Comparison of ENCODE assay signal across 8 cellular contexts in genomic region chr11:128496684-128497056, GRCh38.
DNase-seq lines count a peak whose midpoint lies in the region; TF ChIP-seq lines count a peak whose summit lies in the region.

No MANE protein-coding gene starts in this region.

- WGBS in mammary epithelial cell (ENCODE audit: low coverage, missing lambda C conversion rate) = 0% methylated on average over 3 of the region's 4 CpGs

- H3K27ac ChIP-seq in mammary epithelial cell (ENCODE audit: insufficient read depth, low read depth, low read length) = peak overlapping the region; percentile 82

- H3K9me3 Mint-ChIP-seq in IgD-negative memory B cell = no peaks in the 10 kb centered on the region
- no peaks in the 10 kb centered on the region for H3K9me3 Mint-ChIP-seq in nephron progenitor cell

- H3K4me1 ChIP-seq in mammary epithelial cell (ENCODE audit: insufficient read depth, low read length) = peaks cover 70% of the 10 kb centered on the region

- H3K27ac Mint-ChIP-seq in IgD-negative memory B cell = peak overlapping the region; percentile 84 to 96 (median 92)
- peak overlapping the region; percentile 98 for H3K27ac Mint-ChIP-seq in nephron progenitor cell

- peaks cover 97% of the 10 kb centered on the region for H3K79me2 ChIP-seq in mammary epithelial cell (ENCODE audit: insufficient read depth, low read length)

- H3K4me1 Mint-ChIP-seq in IgD-negative memory B cell (peaks cover 89 to 95% (median 91%) of the 10 kb centered on the region in 3 donors), nephron progenitor cell (peaks cover 88% of the 10 kb centered on the region)

- DNase-seq in GM12864 (ENCODE audit: low read depth) (no peak), mammary epithelial cell (no peak), nephron progenitor cell (no peak), cortex of kidney (lab: John Stamatoyannopoulos, UW) (no peak), CD1c-positive myeloid dendritic cell (ENCODE audit: extremely low spot score) (no peak), ureter (ENCODE audit: low spot score) (no peak), EL (no peak)

- peaks cover 6% of the 10 kb centered on the region for H3K36me3 Mint-ChIP-seq in IgD-negative memory B cell
- H3K36me3 Mint-ChIP-seq in nephron progenitor cell (ENCODE audit: low read depth) = peaks cover 12% of the 10 kb centered on the region

- no TSS peak for BruUV-seq in mammary epithelial cell (replicated peaks; lab: Mats Ljungman, UMichigan)

- intact Hi-C loops in mammary epithelial cell (cut with micrococcal nuclease) = loop anchor here (1.0 kb wide), 1 partner anchor 26 kb away; no protein-coding TSS in a partner anchor

- H3K27me3 ChIP-seq in mammary epithelial cell (ENCODE audit: insufficient read depth, low read length) = no peaks in the 10 kb centered on the region

- H3K4me3 Mint-ChIP-seq in IgD-negative memory B cell (peak overlapping the region; percentile 32 to 93 (median 81)), nephron progenitor cell (peak overlapping the region; percentile 66)

- CTCF ChIA-PET in mammary epithelial cell (lab: Charles Lee; ENCODE audit: low non-redundant PET) = no interaction called here

- dilution Hi-C loops in mammary epithelial cell (cut with HindIII; ENCODE audit: low sequenced_read_pairs) = no loop called here

- TF ChIP-seq CTCF in GM12864 (IDR thresholded peaks at IDR 0.05; ENCODE audit: low read depth, low read length, missing control alignments) (no peak), mammary epithelial cell (conservative IDR thresholded peaks at IDR 0.05 in 1 of 2, IDR thresholded peaks at IDR 0.05 in 1 of 2; ENCODE audit: extremely low read depth in 1 of 2, insufficient read depth in 1 of 2, low read depth in 1 of 2, low read length in 2 of 2) (no peak), nephron progenitor cell (IDR thresholded peaks at IDR 0.05) (no peak)

- peak overlapping the region; percentile 26 for H3K9ac ChIP-seq in mammary epithelial cell (ENCODE audit: insufficient read depth, low read length)

- H3K4me2 ChIP-seq in mammary epithelial cell (ENCODE audit: insufficient read depth, low read depth, low read length) = peak overlapping the region; percentile 78

- in situ Hi-C loops in mammary epithelial cell (cut with MboI; ENCODE audit: low sequenced_read_pairs in 2 of 2) = loop anchor here in 1 of 2 donors (25.0 kb wide), 1 partner anchor 334 kb away; no protein-coding TSS in a partner anchor

- H3K27me3 Mint-ChIP-seq in IgD-negative memory B cell (no peaks in the 10 kb centered on the region), nephron progenitor cell (ENCODE audit: low read depth, poor library complexity) (no peaks in the 10 kb centered on the region)

- no peaks in the 10 kb centered on the region for H3K36me3 ChIP-seq in mammary epithelial cell (ENCODE audit: insufficient read depth, low read length)

- no peaks in the 10 kb centered on the region for H4K20me1 ChIP-seq in mammary epithelial cell (ENCODE audit: insufficient read depth, low read length)

- no peaks in the 10 kb centered on the region for H3K9me3 ChIP-seq in mammary epithelial cell (replicated peaks; ENCODE audit: insufficient read depth, low read length)

- peak overlapping the region; percentile 29; the same call in 1 of the 2 replicates for H3K4me3 ChIP-seq in GM12864 (ENCODE audit: low read depth, low read length)
- H3K4me3 ChIP-seq in mammary epithelial cell (replicated peaks in 1 of 3; ENCODE audit: insufficient read depth in 1 of 3, low read depth in 2 of 3, low read length in 3 of 3) = no peak overlapping the region

- no peak overlapping the region for H2AFZ ChIP-seq in mammary epithelial cell (ENCODE audit: low read depth, low read length)
